Comparison of ENCODE assay signal across 29 cellular contexts in genomic region chr1:14167889-14168288, GRCh38.
"Had no signal": no experiment of that assay in that cellular context is flagged by ENCODE, and none has a peak within 500 bp of the region (broad histone marks: within the 10 kb centered on the region; RNA-seq: fewer than 3 reads in every experiment).

No MANE protein-coding gene starts in this region.

- H3K36me3 Mint-ChIP-seq: natural killer cell treated with Interleukin-12 subunit alpha and Interleukin-12 subunit beta and Interleukin-15 and Interleukin-18, amount 100 ng/mL, for 72 hours; neural progenitor cell; stimulated activated effector memory CD8-positive, alpha-beta T cell treated with anti-CD3 and anti-CD28 coated beads, Interleukin-12 subunit alpha, Interleukin-12 subunit beta, amount 100 ng/mL, for 72 hours; stimulated activated naive B cell treated with anti-CD40 and anti-IgM and Interleukin-4, amounts not matched to agents 10 μg/mL and 1 μg/mL and 100 μg/mL, for 72 hours had no signal

- ATAC-seq: naive thymus-derived CD8-positive, alpha-beta T cell; right lobe of liver; stimulated activated effector memory CD8-positive, alpha-beta T cell treated with anti-CD3 and anti-CD28 coated beads, Interleukin-12 subunit alpha, Interleukin-12 subunit beta, amount 100 ng/mL, for 72 hours; stimulated activated naive B cell treated with anti-CD40 and anti-IgM and Interleukin-4, amounts not matched to agents 10 μg/mL and 1 μg/mL and 100 μg/mL, for 72 hours had no signal

- H3K4me2 ChIP-seq: neural progenitor cell, smooth muscle cell had no signal

- H3K4me3 ChIP-seq: neural progenitor cell, ovary, right atrium auricular region, right lobe of liver, skin epidermis, smooth muscle cell, stomach, thoracic aorta, thyroid gland, tibial nerve, upper lobe of left lung, uterus had no signal

- H3K79me2 ChIP-seq: parathyroid adenoma had no signal

- DNase-seq: naive B cell; naive thymus-derived CD8-positive, alpha-beta T cell; nephron progenitor cell; occipital lobe; ovary; retina; right lobe of liver; stimulated activated CD4-positive, alpha-beta T cell treated with anti-CD3 and anti-CD28 coated beads, Interleukin-15, amount 100 ng/mL, for 24 hours; stimulated activated CD4-positive, alpha-beta T cell treated with anti-CD3 and anti-CD28 coated beads, Interleukin-2, amount 100 ng/mL, for 24 hours; stimulated activated CD4-positive, alpha-beta T cell treated with anti-CD3 and anti-CD28 coated beads, Interleukin-2, amount 100 ng/mL, for 48 hours; stimulated activated CD4-positive, alpha-beta T cell treated with anti-CD3 and anti-CD28 coated beads, Interleukin-4, amount 100 ng/mL, for 24 hours; stimulated activated naive B cell treated with anti-CD40 and anti-IgM and Interleukin-4, amounts not matched to agents 10 μg/mL and 1 μg/mL and 100 μg/mL, for 72 hours; stimulated activated naive CD4-positive, alpha-beta T cell treated with Interleukin-2 at 50 U/mL for 16 hours; stomach; thyroid gland; trophoblast cell; upper lobe of left lung; uterus had no signal

- H3K36me3 ChIP-seq: neural progenitor cell, ovary, right atrium auricular region, right lobe of liver, stomach, thoracic aorta, thyroid gland, tibial nerve, upper lobe of left lung, uterus had no signal

- H3K27me3 ChIP-seq: neural progenitor cell, ovary, right atrium auricular region, right lobe of liver, stomach, thyroid gland, tibial nerve, upper lobe of left lung, uterus had no signal

- H3K27ac ChIP-seq: neural progenitor cell, ovary, parathyroid adenoma, right atrium auricular region, right lobe of liver, skin epidermis, stomach, thoracic aorta, thyroid gland, tibial nerve, upper lobe of left lung, uterus had no signal

- H3K9me3 Mint-ChIP-seq: natural killer cell treated with Interleukin-12 subunit alpha and Interleukin-12 subunit beta and Interleukin-15 and Interleukin-18, amount 100 ng/mL, for 72 hours had no signal

- H3K4me3 Mint-ChIP-seq: naive B cell; naive thymus-derived CD8-positive, alpha-beta T cell; natural killer cell treated with Interleukin-12 subunit alpha and Interleukin-12 subunit beta and Interleukin-15 and Interleukin-18, amount 100 ng/mL, for 72 hours; nephron progenitor cell; neural progenitor cell; stimulated activated effector memory CD8-positive, alpha-beta T cell treated with anti-CD3 and anti-CD28 coated beads, Interleukin-12 subunit alpha, Interleukin-12 subunit beta, amount 100 ng/mL, for 72 hours; stimulated activated naive B cell treated with anti-CD40 and anti-IgM and Interleukin-4, amounts not matched to agents 10 μg/mL and 1 μg/mL and 100 μg/mL, for 72 hours; stimulated activated naive CD8-positive, alpha-beta T cell treated with anti-CD3 and anti-CD28 coated beads, Interleukin-15, Interleukin-2, amounts not matched to agents 100 ng/mL and 50 ng/mL, for 24 hours had no signal

- H3K4me1 ChIP-seq: neural progenitor cell, parathyroid adenoma, right atrium auricular region, right lobe of liver, stomach, thyroid gland, tibial nerve, uterus had no signal

- H3K27ac Mint-ChIP-seq: naive B cell; naive thymus-derived CD8-positive, alpha-beta T cell; natural killer cell treated with Interleukin-12 subunit alpha and Interleukin-12 subunit beta and Interleukin-15 and Interleukin-18, amount 100 ng/mL, for 72 hours; progenitor cell of endocrine pancreas; stimulated activated effector memory CD8-positive, alpha-beta T cell treated with anti-CD3 and anti-CD28 coated beads, Interleukin-12 subunit alpha, Interleukin-12 subunit beta, amount 100 ng/mL, for 72 hours; stimulated activated naive B cell treated with anti-CD40 and anti-IgM and Interleukin-4, amounts not matched to agents 10 μg/mL and 1 μg/mL and 100 μg/mL, for 72 hours; stimulated activated naive CD8-positive, alpha-beta T cell treated with anti-CD3 and anti-CD28 coated beads, Interleukin-15, Interleukin-2, amounts not matched to agents 100 ng/mL and 50 ng/mL, for 24 hours had no signal

- H3K27me3 Mint-ChIP-seq: progenitor cell of endocrine pancreas had no signal

- H2AFZ ChIP-seq: neural progenitor cell, parathyroid adenoma had no signal

- H3K4me1 Mint-ChIP-seq: naive B cell; naive thymus-derived CD8-positive, alpha-beta T cell; nephron progenitor cell; stimulated activated effector memory CD8-positive, alpha-beta T cell treated with anti-CD3 and anti-CD28 coated beads, Interleukin-12 subunit alpha, Interleukin-12 subunit beta, amount 100 ng/mL, for 72 hours; stimulated activated naive B cell treated with anti-CD40 and anti-IgM and Interleukin-4, amounts not matched to agents 10 μg/mL and 1 μg/mL and 100 μg/mL, for 72 hours had no signal

- H3K9me3 ChIP-seq: ovary, right lobe of liver, thoracic aorta, thyroid gland, upper lobe of left lung, uterus had no signal
